Comparison of ENCODE assay signal across 8 cellular contexts in the genomic region with DNA sequence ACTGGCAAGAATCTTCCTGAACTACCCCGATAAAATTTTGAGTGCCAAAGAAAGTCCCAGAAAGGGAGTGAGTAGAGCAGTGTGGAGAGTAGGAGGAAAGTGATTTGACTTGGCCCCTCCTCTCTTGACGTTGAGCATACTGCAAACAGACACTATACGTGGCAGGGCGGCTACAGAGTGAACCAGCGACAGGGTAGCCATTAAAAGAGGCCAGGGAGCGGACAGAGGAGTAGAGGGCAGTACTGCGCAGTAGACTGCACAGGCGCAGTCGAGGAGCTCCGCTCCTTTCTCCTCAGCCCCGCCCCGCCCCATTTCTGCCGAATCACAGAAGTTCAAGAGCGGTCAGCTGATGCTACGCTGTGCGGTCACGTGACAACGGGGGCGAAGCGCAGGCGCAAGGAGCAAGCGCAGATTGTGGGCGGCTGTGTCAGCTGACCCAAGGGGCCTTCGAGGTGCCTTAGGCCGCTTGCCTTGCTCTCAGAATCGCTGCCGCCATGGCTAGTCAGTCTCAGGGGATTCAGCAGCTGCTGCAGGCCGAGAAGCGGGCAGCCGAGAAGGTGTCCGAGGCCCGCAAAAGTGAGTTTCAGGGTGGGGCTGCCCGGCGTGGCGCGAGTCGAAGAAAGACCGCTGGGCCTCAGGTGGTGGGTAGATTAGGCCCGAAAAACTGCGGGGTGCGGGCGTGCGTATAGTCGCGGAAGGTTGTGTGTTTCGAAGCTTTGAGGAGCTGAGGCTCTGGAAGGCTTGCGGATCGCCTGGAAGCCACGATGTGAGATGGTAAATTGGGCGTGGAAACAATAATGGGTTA. TPM values are rescaled to one million over a fixed set of nuclear protein-coding genes. Genes with fewer than 3 reads are reported as not detected.
DNase-seq lines count a peak whose midpoint lies in the region; ATAC-seq and TF ChIP-seq lines count a peak whose summit lies in the region.

A gene with protein sequence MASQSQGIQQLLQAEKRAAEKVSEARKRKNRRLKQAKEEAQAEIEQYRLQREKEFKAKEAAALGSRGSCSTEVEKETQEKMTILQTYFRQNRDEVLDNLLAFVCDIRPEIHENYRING (plus strand): TSS at position 425 of the 805 bp plus-strand sequence. CDS start 70 bp downstream, at position 495.

- H3K27me3 ChIP-seq in gastroesophageal sphincter (no peaks in the 10 kb centered on the region), neutrophil (no peaks in the 10 kb centered on the region)

- H3K27ac ChIP-seq in gastroesophageal sphincter (peak within 1 kb of the TSS; percentile 86 to 96 (median 92)), neutrophil (peak within 1 kb of the TSS; percentile 88), substantia nigra (ENCODE audit: low read depth, low read length, poor library complexity, severe bottlenecking) (peak within 1 kb of the TSS; percentile 93)

- H3K4me1 Mint-ChIP-seq in activated naive CD4-positive, alpha-beta T cell treated with anti-CD3 and anti-CD28 coated beads for 36 hours (ENCODE audit: low read depth), result peaks cover 43% of the 10 kb centered on the region

- peak within 1 kb of the TSS; percentile 96 for H3K27ac Mint-ChIP-seq in activated naive CD4-positive, alpha-beta T cell treated with anti-CD3 and anti-CD28 coated beads for 36 hours

- H3K36me3 Mint-ChIP-seq in activated naive CD4-positive, alpha-beta T cell treated with anti-CD3 and anti-CD28 coated beads for 36 hours (ENCODE audit: low read depth), result peaks cover 13% of the 10 kb centered on the region

- no peaks in the 10 kb centered on the region for H3K9me3 Mint-ChIP-seq in activated naive CD4-positive, alpha-beta T cell treated with anti-CD3 and anti-CD28 coated beads for 36 hours

- TF ChIP-seq CTCF in HFF-Myc (IDR thresholded peaks at IDR 0.05; ENCODE audit: low read depth, low read length, missing control alignments), result no peak
- peak in 1 of 4 experiments; percentile 12 for TF ChIP-seq CTCF in gastroesophageal sphincter (IDR thresholded peaks at IDR 0.05)
- peak; percentile 28 for TF ChIP-seq CTCF in neutrophil (IDR thresholded peaks at IDR 0.05)

- WGBS in gastroesophageal sphincter (ENCODE audit: low coverage in 1 of 2), 2 donors, result 0% methylated on average over 5 to 10 of the region's 50 CpGs

- H3K9me3 ChIP-seq in gastroesophageal sphincter (no peaks in the 10 kb centered on the region), neutrophil (no peaks in the 10 kb centered on the region)

- peak; percentile 95 for DNase-seq in GM04503 (ENCODE audit: low read depth)
- DNase-seq in HFF-Myc (ENCODE audit: extremely low read depth, low read depth), result peak; percentile 96
- DNase-seq in NAMALWA (ENCODE audit: low spot score), result peak; percentile 99
- peak; percentile 98 for DNase-seq in SK-N-DZ (ENCODE audit: low spot score)
- peak; percentile 100 for DNase-seq in activated naive CD4-positive, alpha-beta T cell treated with anti-CD3 and anti-CD28 coated beads for 36 hours
- DNase-seq in substantia nigra (lab: John Stamatoyannopoulos, UW), result peak; percentile 84 to 98 (median 95)

- peak within 1 kb of the TSS; percentile 76 for H3K4me3 ChIP-seq in HFF-Myc (replicated peaks; ENCODE audit: low read depth, low read length)
- H3K4me3 ChIP-seq in gastroesophageal sphincter, result peak within 1 kb of the TSS; percentile 70 to 79
- H3K4me3 ChIP-seq in neutrophil (ENCODE audit: low read depth in 1 of 2, low read length in 1 of 2), result peak within 1 kb of the TSS; percentile 81 to 92

- intact Hi-C loops in activated naive CD4-positive, alpha-beta T cell treated with anti-CD3 and anti-CD28 coated beads for 36 hours (cut with micrococcal nuclease), result loop anchor here (1.0 to 10.0 kb wide), 8 partner anchors 24 to 420 kb away; partner anchors contain the start of genes TMEM268 and WHRN

- H3K4me1 ChIP-seq in gastroesophageal sphincter (peaks cover 3 to 53% (median 31%) of the 10 kb centered on the region in 3 donors), neutrophil (ENCODE audit: control insufficient read depth in 1 of 2, insufficient read depth in 1 of 2, low read depth in 1 of 2, low read length in 1 of 2) (peaks cover 37 to 38% of the 10 kb centered on the region in 2 experiments)

- peak; percentile 83 to 90 for TF ChIP-seq POLR2A in gastroesophageal sphincter (IDR thresholded peaks at IDR 0.05)

- H3K36me3 ChIP-seq in gastroesophageal sphincter (peaks cover 0 to 2% of the 10 kb centered on the region in 2 donors), neutrophil (peaks cover 2% of the 10 kb centered on the region)

- peak; percentile 99 for ATAC-seq in gastroesophageal sphincter

- H3K27me3 Mint-ChIP-seq in activated naive CD4-positive, alpha-beta T cell treated with anti-CD3 and anti-CD28 coated beads for 36 hours (ENCODE audit: low read depth), result no peaks in the 10 kb centered on the region

- TF ChIP-seq EP300 in gastroesophageal sphincter (IDR thresholded peaks at IDR 0.05), result no peak

- peak within 1 kb of the TSS; percentile 92 for H3K4me3 Mint-ChIP-seq in activated naive CD4-positive, alpha-beta T cell treated with anti-CD3 and anti-CD28 coated beads for 36 hours

- CTCF ChIA-PET in activated naive CD4-positive, alpha-beta T cell treated with anti-CD3 and anti-CD28 coated beads for 36 hours (lab: Charles Lee), result interaction anchor here (0.9 to 3.5 kb wide), 6 partner anchors 23 to 182 kb away, joined by 3 to 17 read pairs (median 6); partner anchors contain the start of gene TMEM268

RNA-seq across cellular contexts. Expression of the gene that starts here (rescaled TPM):
- polyA plus RNA-seq in SK-N-DZ (2014; cell fraction: cytosol; rRNA removed), result 290 TPM in 2 replicates
- polyA plus RNA-seq in SK-N-DZ (2014; cell fraction: nucleus; rRNA removed), result 198 and 209 TPM in 2 replicates
- 10 to 100 TPM; 26.7 to 28.8 TPM for total RNA-seq in activated naive CD4-positive, alpha-beta T cell treated with anti-CD3 and anti-CD28 coated beads for 36 hours
- 100 to 1,000 TPM in 3 of 4 donors, 10 to 100 TPM in 1; 91.2 to 137 (median 120) TPM for total RNA-seq in gastroesophageal sphincter

Comparison
In these comparisons a context has a peak if more than half of its experiments do, and no peak if none do; other contexts are left out.
1. Peak in every context shown above with its lines: DNase-seq, ATAC-seq, H3K4me3 ChIP-seq and H3K27ac ChIP-seq.